Comparison of ENCODE assay signal across 23 cellular contexts in the genomic region with DNA sequence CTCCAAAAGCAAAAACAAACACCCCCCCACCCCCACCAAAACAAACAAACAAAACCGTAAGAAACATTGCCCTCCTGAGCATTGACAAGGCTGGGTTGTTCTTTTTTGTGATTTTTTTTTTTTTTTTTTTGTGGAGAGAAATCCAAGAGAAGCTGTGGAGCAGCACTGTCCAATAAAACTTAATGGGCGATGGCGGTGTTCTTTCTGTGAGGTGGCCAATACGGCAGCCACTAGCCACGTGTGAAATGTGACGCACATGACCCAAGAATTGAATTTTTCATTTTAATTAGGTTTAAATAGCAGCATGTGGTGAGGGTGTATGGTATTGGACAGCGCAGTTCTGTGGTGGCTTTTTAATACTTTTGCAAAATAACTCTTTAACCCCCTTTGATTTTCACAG.
"Had no signal": no experiment of that assay in that cellular context is flagged by ENCODE, and none has a peak within 500 bp of the region (broad histone marks: within the 10 kb centered on the region; RNA-seq: fewer than 3 reads in every experiment).

No MANE protein-coding gene starts in this region.

- H3K27me3 ChIP-seq: breast epithelium, heart right ventricle, left lung, neural progenitor cell, right atrium auricular region, tibial artery had no signal

- H3K4me3 ChIP-seq: breast epithelium, coronary artery, heart right ventricle, left lung, neural progenitor cell, prostate gland, right atrium auricular region, skin epidermis, tibial artery had no signal

- H3K27ac ChIP-seq: breast epithelium, neural progenitor cell, prostate gland, skin epidermis, tibial artery had no signal

- H3K4me1 ChIP-seq: breast epithelium had no signal

- H3K36me3 ChIP-seq: breast epithelium, heart right ventricle, left lung, neural progenitor cell, prostate gland, right atrium auricular region, tibial artery had no signal

- H3K9me3 ChIP-seq: breast epithelium, heart right ventricle, left lung, prostate gland, right atrium auricular region, tibial artery had no signal

- DNase-seq: activated CD4-positive, alpha-beta T cell treated with anti-CD3 and anti-CD28 coated beads for 4 hours; activated CD4-positive, alpha-beta T cell treated with anti-CD3 and anti-CD28 coated beads, Interleukin-2, amount 50 U/mL, for 48 hours; activated CD4-positive, CD25-positive, alpha-beta regulatory T cell; activated CD8-positive, alpha-beta memory T cell treated with anti-CD3 and anti-CD28 coated beads, Interleukin-2, amount 50 U/mL, for 48 hours; activated naive CD4-positive, alpha-beta T cell treated with Interleukin-2 at 50 U/mL for 16 hours; activated naive CD8-positive, alpha-beta T cell treated with anti-CD3 and anti-CD28 coated beads for 36 hours; activated T-cell treated with anti-CD3 and anti-CD28 coated beads, Interleukin-2, amount 50 U/mL, for 4 hours; foreskin fibroblast; heart right ventricle; kidney; left lung; naive thymus-derived CD4-positive, alpha-beta T cell; stimulated activated CD4-positive, alpha-beta T cell treated with anti-CD3 and anti-CD28 coated beads, Interleukin-2, amount 100 ng/mL, for 24 hours; SW 1271; T-helper 17 cell; tibial artery had no signal

- ATAC-seq: activated T-cell treated with anti-CD3 and anti-CD28 coated beads, Interleukin-2, amount 50 U/mL, for 4 hours; naive thymus-derived CD4-positive, alpha-beta T cell; stimulated activated memory B cell treated with anti-CD40 and anti-IgM and Interleukin-4, amounts not matched to agents 10 μg/mL and 1 μg/mL and 100 μg/mL, for 72 hours; T-helper 17 cell had no signal
